21 cellular contexts compared by ENCODE assay signal in genomic region chr10:69715156-69715898, GRCh38.
A peak's percentile ranks its signal among the peaks of the same experiment; 100 is the strongest.
DNase-seq lines count a peak whose midpoint lies in the region; ATAC-seq and TF ChIP-seq lines count a peak whose summit lies in the region.
"Had no signal": no experiment of that assay in that cellular context is flagged by ENCODE, and none has a peak within 500 bp of the region (broad histone marks: within the 10 kb centered on the region; RNA-seq: fewer than 3 reads in every experiment).

No MANE protein-coding gene starts in this region.

- peaks cover 0 to 29% (median 20%) of the 10 kb centered on the region in 4 donors for H3K4me1 ChIP-seq in tibial artery
- H3K4me1 ChIP-seq: Peyer's patch, right lobe of liver had no signal

- intact Hi-C loops in tibial artery (cut with DNase I; ENCODE audit: low total_unique reads): no loop called here

- peak; percentile 23 for DNase-seq in HT1080 (ENCODE audit: low read depth)
- DNase-seq in brain pericyte (ENCODE audit: low read depth, low spot score): peak; percentile 94
- peak; percentile 73 for DNase-seq in iris pigment epithelial cell (ENCODE audit: low read depth)
- DNase-seq in tibial artery: no peak
- no peak for DNase-seq in activated CD4-positive, alpha-beta T cell treated with anti-CD3 and anti-CD28 coated beads, Interleukin-2, amount 50 U/mL, for 1 hour
- DNase-seq in NCI-H1930 (lab: John Stamatoyannopoulos, UW): no peak
- DNase-seq: activated effector memory CD4-positive, alpha-beta T cell treated with anti-CD3 and anti-CD28 coated beads, Interleukin-2, amount 50 U/mL, for 16 hours; amygdala; hippocampal formation; KG1; midbrain; NCI-H1092 treated with DMSO at 0.1 percent for 48 hours; NCI-H82; Peyer's patch; right lobe of liver; SK-N-SH; stimulated activated CD4-positive, alpha-beta T cell treated with anti-CD3 and anti-CD28 coated beads, Interleukin-2, amount 100 ng/mL, for 24 hours; T1000 had no signal

- TF ChIP-seq CTCF in tibial artery (IDR thresholded peaks at IDR 0.05): no peak

- H3K36me3 ChIP-seq in tibial artery: no peaks in the 10 kb centered on the region
- H3K36me3 ChIP-seq: Peyer's patch, right lobe of liver had no signal

- H3K4me3 ChIP-seq in tibial artery: no peak overlapping the region
- H3K4me3 ChIP-seq: Peyer's patch, right lobe of liver had no signal

- H3K27ac ChIP-seq in tibial artery: peak overlapping the region; percentile 71 to 85
- H3K27ac ChIP-seq: C4-2B, Peyer's patch, right lobe of liver had no signal

- H3K9me3 ChIP-seq in tibial artery: no peaks in the 10 kb centered on the region
- H3K9me3 ChIP-seq: Peyer's patch, right lobe of liver, SK-N-SH had no signal

- no peaks in the 10 kb centered on the region for H3K27me3 ChIP-seq in tibial artery
- H3K27me3 ChIP-seq: right lobe of liver had no signal

- no peak for ATAC-seq in HG02840 (IDR thresholded peaks at IDR 0.05; ENCODE audit: low FRiP score, unreplicated experiment)
- ATAC-seq: esophagus mucosa had no signal

Comparison
In these comparisons a context has a peak if more than half of its experiments do, and no peak if none do; other contexts are left out.
1. DNase-seq: peak in HT1080 (single experiment), brain pericyte (single experiment) and iris pigment epithelial cell (single experiment); none in tibial artery (0 of 2), activated CD4-positive, alpha-beta T cell treated with anti-CD3 and anti-CD28 coated beads, Interleukin-2, amount 50 U/mL, for 1 hour (single experiment) and NCI-H1930 (0 of 2).